In the genomic region with DNA sequence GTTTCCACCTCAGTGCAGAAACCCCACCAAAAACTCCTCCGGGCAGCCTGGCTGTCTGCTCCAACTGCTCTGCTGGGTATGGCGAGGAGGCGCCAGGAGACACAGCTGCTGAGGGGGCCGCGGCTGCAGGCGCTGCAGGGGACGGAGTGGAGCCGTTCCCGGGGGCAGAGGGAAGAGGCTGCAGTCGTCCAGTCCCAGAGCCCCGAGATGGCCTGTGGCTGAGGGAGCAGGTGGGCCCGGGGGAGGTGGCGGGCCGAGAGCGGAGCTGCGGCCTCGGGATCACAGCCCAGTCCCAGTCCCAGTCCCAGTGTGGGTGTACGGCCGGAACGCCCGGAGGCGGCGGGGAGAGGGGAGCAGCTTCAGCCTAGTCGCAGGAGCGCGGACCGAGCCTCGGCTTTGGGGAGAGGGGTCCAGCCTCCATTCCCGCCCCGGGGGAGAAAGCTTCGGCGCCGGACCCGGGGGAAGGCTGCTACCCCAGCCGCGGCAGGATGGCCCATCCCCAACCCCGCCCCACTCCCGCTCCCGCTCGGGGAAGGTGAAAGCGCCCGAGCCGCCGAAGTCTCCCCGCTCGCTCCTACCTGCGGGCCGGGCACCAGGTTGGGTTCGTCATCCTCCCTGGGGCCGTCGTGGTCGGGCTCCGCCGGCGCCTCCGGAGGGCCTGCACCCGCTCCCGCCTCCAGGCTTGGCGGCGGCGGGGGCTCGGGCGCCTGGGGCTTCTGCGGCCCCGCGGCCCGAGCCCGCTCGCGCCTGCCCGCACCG, we compare ENCODE assay signal across 8 cellular contexts. TPM values are rescaled to one million over a fixed set of nuclear protein-coding genes. Genes with fewer than 3 reads are reported as not detected.
DNase-seq lines count a peak whose midpoint lies in the region; ATAC-seq, FAIRE-seq and TF ChIP-seq lines count a peak whose summit lies in the region.

No MANE protein-coding gene starts in this region.

- no peak overlapping the region for H2AFZ ChIP-seq in HCT116 (ENCODE audit: low read depth, low read length, poor library complexity, severe bottlenecking)
- H2AFZ ChIP-seq in parathyroid adenoma, result peak overlapping the region; percentile 80

- H3K79me2 ChIP-seq in HCT116 (ENCODE audit: insufficient read depth, low read length) (peaks cover 43% of the 10 kb centered on the region), parathyroid adenoma (peaks cover 41% of the 10 kb centered on the region)

- no peak for TF ChIP-seq POLR2A in GM12892 (IDR thresholded peaks at IDR 0.05; ENCODE audit: low read depth, low read length)
- TF ChIP-seq POLR2A in HCT116 (IDR thresholded peaks at IDR 0.05; ENCODE audit: borderline replicate concordance, extremely low read depth, insufficient read depth, insufficient read length), result no peak
- no peak for TF ChIP-seq POLR2A in NB4 (IDR thresholded peaks at IDR 0.05; ENCODE audit: extremely low read depth, insufficient read length)

- 0% methylated on average over 37 to 72 of the region's 72 CpGs for WGBS in aorta, 2 donors

- no peaks in the 10 kb centered on the region for H3K9me2 ChIP-seq in HCT116 (ENCODE audit: insufficient read depth)

- H3K36me3 ChIP-seq in HCT116 (ENCODE audit: control insufficient read depth in 1 of 2, insufficient read depth in 2 of 2, low read length in 2 of 2) (peaks cover 0 to 4% of the 10 kb centered on the region in 2 experiments; a peak in 1 of 4 replicates), cardiac muscle cell (peaks cover 6% of the 10 kb centered on the region), parathyroid adenoma (ENCODE audit: control insufficient read depth, insufficient read depth, low read length) (no peaks in the 10 kb centered on the region), aorta (ENCODE audit: control insufficient read depth in 1 of 2, insufficient read depth in 2 of 2, low read length in 1 of 2) (no peaks in the 10 kb centered on the region)

- H3K27me3 ChIP-seq in HCT116 (ENCODE audit: insufficient read depth, low read length) (no peaks in the 10 kb centered on the region), cardiac muscle cell (no peaks in the 10 kb centered on the region), parathyroid adenoma (ENCODE audit: control insufficient read depth, insufficient read depth, low read length) (no peaks in the 10 kb centered on the region), aorta (ENCODE audit: control insufficient read depth in 1 of 2, insufficient read depth in 2 of 2, low read length in 1 of 2) (no peaks in the 10 kb centered on the region)

- H3K9ac ChIP-seq in HCT116 (ENCODE audit: low read length) (peak overlapping the region; percentile 80), parathyroid adenoma (no peak overlapping the region)

- H4K20me1 ChIP-seq in HCT116 (ENCODE audit: insufficient read depth), result no peaks in the 10 kb centered on the region

- no TSS peak for BruUV-seq in HCT116 (replicated peaks; lab: Mats Ljungman, UMichigan)

- CTCF ChIA-PET in HCT116 (lab: Charles Lee), result no interaction called here

- DNase-seq in GM12892 (ENCODE audit: insufficient read length) (peak; percentile 72), HCT116 (ENCODE audit: low read depth, low spot score) (no peak), NB4 (ENCODE audit: low read depth) (peak; percentile 42), cardiac muscle cell (ENCODE audit: low read depth in 1 of 2, low spot score in 1 of 2) (peak; percentile 12 to 51), aorta (peak; percentile 63 to 88), putamen (ENCODE audit: low spot score) (no peak)
- peak; percentile 33 for DNase-seq in activated effector memory CD4-positive, alpha-beta T cell treated with Interleukin-2 at 50 U/mL for 16 hours

- no peaks in the 10 kb centered on the region for H3K9me3 ChIP-seq in HCT116 (ENCODE audit: control insufficient read depth in 1 of 2, insufficient read depth in 1 of 2, low read depth in 1 of 2, low read length in 2 of 2)
- H3K9me3 ChIP-seq in cardiac muscle cell (ENCODE audit: low read depth), result no peaks in the 10 kb centered on the region
- H3K9me3 ChIP-seq in parathyroid adenoma (ENCODE audit: control insufficient read depth, low read length), result no peaks in the 10 kb centered on the region
- no peaks in the 10 kb centered on the region for H3K9me3 ChIP-seq in aorta (ENCODE audit: control insufficient read depth, low read length)

- H3K27ac ChIP-seq in HCT116 (ENCODE audit: low read depth, low read length), result peak overlapping the region; percentile 68; the same call in 1 of the 2 replicates
- peak overlapping the region; percentile 75 for H3K27ac ChIP-seq in cardiac muscle cell
- H3K27ac ChIP-seq in parathyroid adenoma, result peak overlapping the region; percentile 45
- peak overlapping the region in 1 of 2 donors; percentile 4 for H3K27ac ChIP-seq in aorta (ENCODE audit: low read depth in 1 of 2, low read length in 2 of 2)

- H3K4me2 ChIP-seq in HCT116 (ENCODE audit: low read length) (peak overlapping the region; percentile 94), parathyroid adenoma (ENCODE audit: low read length) (peak overlapping the region; percentile 94)

- TF ChIP-seq RAD21 in HCT116 (IDR thresholded peaks at IDR 0.05; ENCODE audit: low read depth), result no peak

- FAIRE-seq in GM12892 (lab: Jason Lieb, UNC), result peak; percentile 38

- H3K4me3 ChIP-seq in HCT116 (replicated peaks in 1 of 2; ENCODE audit: low read depth in 1 of 2, low read length in 2 of 2) (peak overlapping the region; percentile 86 to 93), NB4 (ENCODE audit: low read depth, low read length) (peak overlapping the region; percentile 71), cardiac muscle cell (peak overlapping the region; percentile 89), parathyroid adenoma (ENCODE audit: low read depth, low read length) (peak overlapping the region; percentile 67), aorta (ENCODE audit: low read length in 2 of 2) (peak overlapping the region; percentile 67)

- POLR2A ChIA-PET in HCT116 (lab: Charles Lee), result no interaction called here

- RAD21 ChIA-PET in HCT116 (lab: Charles Lee; ENCODE audit: low non-redundant PET in 1 of 2, low total read pairs in 2 of 2, uncharacterized antibody in 2 of 2, unreplicated experiment in 2 of 2), result no interaction called here

- ATAC-seq in HCT116 (peak; percentile 61), aorta (ENCODE audit: low FRiP score) (peak; percentile 66)

- H3K4me1 ChIP-seq in HCT116 (ENCODE audit: control insufficient read depth in 1 of 2, insufficient read depth in 2 of 2, low read length in 2 of 2) (peaks cover 11 to 22% of the 10 kb centered on the region in 2 experiments; a peak in 3 of 4 replicates), cardiac muscle cell (ENCODE audit: low read depth) (peaks cover 16% of the 10 kb centered on the region), parathyroid adenoma (peaks cover 16% of the 10 kb centered on the region), aorta (ENCODE audit: control insufficient read depth in 1 of 2, insufficient read depth in 2 of 2, low read length in 2 of 2) (no peaks in the 10 kb centered on the region)

- TF ChIP-seq CTCF in HCT116 (IDR thresholded peaks at IDR 0.05 in 2 of 3, conservative IDR thresholded peaks at IDR 0.05 in 1 of 3; ENCODE audit: borderline replicate concordance in 1 of 3, insufficient read depth in 1 of 3, low read depth in 2 of 3, low read length in 2 of 3) (no peak), NB4 (IDR thresholded peaks at IDR 0.05; ENCODE audit: low read depth, low read length) (no peak), cardiac muscle cell (IDR thresholded peaks at IDR 0.05; ENCODE audit: low read depth, low read length) (no peak), parathyroid adenoma (IDR thresholded peaks at IDR 0.05) (no peak)

- intact Hi-C loops in HCT116 (cut with micrococcal nuclease) (no loop called here), aorta (cut with DNase I) (loop anchor here in 1 of 2 donors (5.0 kb wide), 1 partner anchor 38 kb away; a partner anchor contains a TSS)

TF ChIP-seq in HCT116, 20 proteins besides CTCF, POLR2A, EP300 and RAD21:
- TF ChIP-seq JUND (IDR thresholded peaks at IDR 0.05) (no peak), YY1 (IDR thresholded peaks at IDR 0.05; ENCODE audit: extremely low read depth, insufficient replicate concordance, low read depth, low read length) (no peak), ELF1 (IDR thresholded peaks at IDR 0.05; ENCODE audit: borderline replicate concordance, low read depth) (no peak), EZH2phosphoT487 (IDR thresholded peaks at IDR 0.05; ENCODE audit: borderline replicate concordance) (no peak), EGR1 (IDR thresholded peaks at IDR 0.05; ENCODE audit: low read depth) (no peak), SRF (IDR thresholded peaks at IDR 0.05; ENCODE audit: low read depth) (no peak), ZFX (IDR thresholded peaks at IDR 0.05) (peak; percentile 72), SP1 (IDR thresholded peaks at IDR 0.05; ENCODE audit: low read depth) (no peak)

RNA-seq across cellular contexts. Expression of a gene that starts 0.5 kb away (rescaled TPM):
- 43.8 TPM for polyA plus RNA-seq in GM12892 (2012; ENCODE audit: missing spikeins)
- 54.0 TPM for total RNA-seq in HCT116 (2021; ENCODE audit: unreplicated experiment)
- polyA plus RNA-seq in HCT116 (2012), result 51.8 and 53.5 TPM in 2 replicates
- total RNA-seq in cardiac muscle cell, result 62.2 and 80.9 TPM in 2 replicates
- 67.4 and 80.2 TPM in 2 replicates for polyA plus RNA-seq in cardiac muscle cell
- 100 to 1,000 TPM in 1 of 2 donors, 10 to 100 TPM in 1; 67.5 to 113 TPM for total RNA-seq in aorta
- polyA plus RNA-seq in aorta, result 100 to 1,000 TPM in 1 of 2 donors, 10 to 100 TPM in 1; 49.5 to 533 TPM

RNA-seq across cellular contexts. Expression of a gene that starts 37.1 kb away (rescaled TPM):
- 112 TPM for polyA plus RNA-seq in GM12892 (2012; ENCODE audit: missing spikeins)
- total RNA-seq in HCT116 (2021; ENCODE audit: unreplicated experiment), result 141 TPM
- polyA plus RNA-seq in HCT116 (2012), result 267 and 489 TPM in 2 replicates
- total RNA-seq in cardiac muscle cell, result 183 and 223 TPM in 2 replicates
- polyA plus RNA-seq in cardiac muscle cell, result 107 and 109 TPM in 2 replicates
- total RNA-seq in aorta, result 10 to 100 TPM; 45.0 to 54.9 TPM
- 10 to 100 TPM; 46.5 to 95.4 TPM for polyA plus RNA-seq in aorta

RNA-seq across cellular contexts. Expression of a gene that starts 38.2 kb away (rescaled TPM):
- polyA plus RNA-seq in GM12892 (2012; ENCODE audit: missing spikeins), result 86.8 TPM
- total RNA-seq in HCT116 (2021; ENCODE audit: unreplicated experiment) (133 TPM), cardiac muscle cell (146 and 176 TPM in 2 replicates), aorta (100 to 1,000 TPM; 119 to 137 TPM)
- 183 and 211 TPM in 2 replicates for polyA plus RNA-seq in HCT116 (2012)
- polyA plus RNA-seq in cardiac muscle cell (228 and 317 TPM in 2 replicates), aorta (100 to 1,000 TPM; 110 to 124 TPM)

RNA-seq across cellular contexts. Expression of a gene that starts 44.2 kb away (rescaled TPM):
- 27.7 TPM for polyA plus RNA-seq in GM12892 (2012; ENCODE audit: missing spikeins)
- 8.0 TPM for total RNA-seq in HCT116 (2021; ENCODE audit: unreplicated experiment)
- polyA plus RNA-seq in HCT116 (2012), result 3.3 and 3.7 TPM in 2 replicates
- total RNA-seq in cardiac muscle cell, result 2.4 and 6.0 TPM in 2 replicates
- polyA plus RNA-seq in cardiac muscle cell, result 0.95 and 3.7 TPM in 2 replicates
- total RNA-seq in aorta, result 10 to 100 TPM; 15.0 to 21.6 TPM
- 1 to 10 TPM; 2.7 to 4.4 TPM for polyA plus RNA-seq in aorta

RNA-seq across cellular contexts. Expression of a gene that starts 46.1 kb away (rescaled TPM):
- polyA plus RNA-seq in GM12892 (2012; ENCODE audit: missing spikeins), result 8.2 TPM
- 25.2 TPM for total RNA-seq in HCT116 (2021; ENCODE audit: unreplicated experiment)
- polyA plus RNA-seq in HCT116 (2012), result 20.5 and 22.4 TPM in 2 replicates
- total RNA-seq in cardiac muscle cell, result 29.0 and 44.3 TPM in 2 replicates
- 31.6 and 42.3 TPM in 2 replicates for polyA plus RNA-seq in cardiac muscle cell
- 10 to 100 TPM; 18.9 to 22.6 TPM for total RNA-seq in aorta
- 10 to 100 TPM; 19.0 to 36.8 TPM for polyA plus RNA-seq in aorta

Comparison
In these comparisons a context has a peak if more than half of its experiments do, and no peak if none do; other contexts are left out.
1. DNase-seq: peak in GM12892 (single experiment), NB4 (single experiment), activated effector memory CD4-positive, alpha-beta T cell treated with Interleukin-2 at 50 U/mL for 16 hours (single experiment), cardiac muscle cell (2 of 2) and aorta (2 of 2); none in HCT116 (single experiment) and putamen (single experiment).
2. Peak in every context shown above with its lines, with median percentiles within 50 percentile points of each other: H3K4me3 ChIP-seq.